ENCODE assay signal across 10 cellular contexts in genomic region chr13:78830508-78830907, GRCh38.
"Had no signal": no experiment of that assay in that cellular context is flagged by ENCODE, and none has a peak within 500 bp of the region (broad histone marks: within the 10 kb centered on the region; RNA-seq: fewer than 3 reads in every experiment).

No MANE protein-coding gene starts in this region.

- H3K27ac ChIP-seq: GM23248, HL-60 had no signal

- DNase-seq: GM23248, H7, HFFc6, KG1 had no signal

- H3K4me3 Mint-ChIP-seq: HFFc6, IgD-negative memory B cell had no signal

- ATAC-seq: HepG2, K562 had no signal

- H3K9me3 Mint-ChIP-seq: IgD-negative memory B cell had no signal

- H3K9ac ChIP-seq: GM23248 had no signal

- FAIRE-seq: H1, HepG2, K562 had no signal

- H3K9me3 ChIP-seq: HAP-1 had no signal

- H3K4me3 ChIP-seq: GM23248, HAP-1, K562 had no signal

- H3K4me1 Mint-ChIP-seq: IgD-negative memory B cell had no signal

- H3K36me3 ChIP-seq: HAP-1 had no signal

- H2AFZ ChIP-seq: GM23248 had no signal

- H3K36me3 Mint-ChIP-seq: IgD-negative memory B cell had no signal

- H3K27ac Mint-ChIP-seq: HFFc6, IgD-negative memory B cell had no signal

- H3K4me1 ChIP-seq: HAP-1 had no signal
